Comparison of ENCODE assay signal across 31 cellular contexts in genomic region chr20:62765021-62765420, GRCh38. TPM values are rescaled to one million over a fixed set of nuclear protein-coding genes. Genes with fewer than 3 reads are reported as not detected.
DNase-seq lines count a peak whose midpoint lies in the region; ATAC-seq, FAIRE-seq and TF ChIP-seq lines count a peak whose summit lies in the region.
"Had no signal": no experiment of that assay in that cellular context is flagged by ENCODE, and none has a peak within 500 bp of the region (broad histone marks: within the 10 kb centered on the region; RNA-seq: fewer than 3 reads in every experiment).

No MANE protein-coding gene starts in this region.

- peaks cover 48 to 94% of the 10 kb centered on the region in 2 experiments for H3K27me3 ChIP-seq in HepG2 (ENCODE audit: control insufficient read depth in 1 of 2, insufficient read depth in 2 of 2, low read length in 2 of 2)
- H3K27me3 ChIP-seq in right lobe of liver, result no peaks in the 10 kb centered on the region
- H3K27me3 ChIP-seq: colonic mucosa had no signal

- POLR2A ChIA-PET in HepG2 (lab: Yijun Ruan, JAX) (no interaction called here), RWPE1 (lab: Yijun Ruan, JAX; ENCODE audit: low non-redundant PET) (no interaction called here)

- in situ Hi-C loops in HepG2 (cut with HindIII; ENCODE audit: extremely low pct_ligation_motif_present, low pct_unique_long_range_greater_than_20kb), result no loop called here

- TF ChIP-seq RAD21 in HepG2 (CRISPR knock-in tag; IDR thresholded peaks at IDR 0.05), result no peak

- no peak for TF ChIP-seq EP300 in HepG2 (IDR thresholded peaks at IDR 0.05; ENCODE audit: low read depth in 2 of 2, low read length in 2 of 2)
- no peak for TF ChIP-seq EP300 in HepG2 (CRISPR knock-in tag; IDR thresholded peaks at IDR 0.05; ENCODE audit: borderline replicate concordance)

- H3K36me3 Mint-ChIP-seq in mesothelial cell of epicardium, result no peaks in the 10 kb centered on the region
- H3K36me3 Mint-ChIP-seq: activated naive CD8-positive, alpha-beta T cell; CD8-positive, alpha-beta T cell; immature natural killer cell; stimulated activated naive B cell treated with anti-CD40 and anti-IgM and Interleukin-4, amounts not matched to agents 10 μg/mL and 1 μg/mL and 100 μg/mL, for 72 hours had no signal

- CTCF ChIA-PET in HepG2 (lab: Yijun Ruan, JAX; ENCODE audit: low intra/inter-chr PET ratio, low total read pairs) (no interaction called here), RWPE1 (lab: Yijun Ruan, JAX) (interaction anchor here (1.7 kb wide), 2 partner anchors 26 to 43 kb away, joined by 6 to 8 read pairs; no protein-coding TSS in a partner anchor)

- TF ChIP-seq CTCF in HepG2 (CRISPR knock-in tag; IDR thresholded peaks at IDR 0.05), result no peak
- TF ChIP-seq CTCF in right lobe of liver (IDR thresholded peaks at IDR 0.05), result no peak
- TF ChIP-seq CTCF in RWPE1 (conservative IDR thresholded peaks at IDR 0.05; ENCODE audit: low read depth), result no peak
- TF ChIP-seq CTCF in mesothelial cell of epicardium (IDR thresholded peaks at IDR 0.05; ENCODE audit: unreplicated experiment), result no peak

- peak; percentile 57 for ATAC-seq in HepG2
- no peak for ATAC-seq in right lobe of liver
- ATAC-seq in HG02973 (IDR thresholded peaks at IDR 0.05; ENCODE audit: unreplicated experiment), result no peak
- no peak for ATAC-seq in GM21390 (IDR thresholded peaks at IDR 0.05; ENCODE audit: unreplicated experiment)
- ATAC-seq: CD8-positive, alpha-beta T cell; left lobe of liver; stimulated activated naive B cell treated with anti-CD40 and anti-IgM and Interleukin-4, amounts not matched to agents 10 μg/mL and 1 μg/mL and 100 μg/mL, for 72 hours had no signal

- H3K9ac ChIP-seq in HepG2 (ENCODE audit: insufficient read depth, low read depth, low read length), result no peak overlapping the region
- H3K9ac ChIP-seq: KMS-11 had no signal

- no peaks in the 10 kb centered on the region for H3K79me2 ChIP-seq in HepG2 (ENCODE audit: insufficient read depth, low read length)

- no peak for DNase-seq in HepG2 (ENCODE audit: low spot score)
- DNase-seq in right lobe of liver, result no peak
- no peak for DNase-seq in RWPE1 (ENCODE audit: low spot score)
- DNase-seq in mesothelial cell of epicardium (ENCODE audit: low spot score in 2 of 2, unreplicated experiment in 2 of 2), result no peak
- DNase-seq in NCI-H187 (lab: John Stamatoyannopoulos, UW), result no peak
- DNase-seq: activated CD4-positive, alpha-beta T cell treated with anti-CD3 and anti-CD28 coated beads for 4 hours; activated CD8-positive, alpha-beta memory T cell treated with anti-CD3 and anti-CD28 coated beads for 24 hours; activated T-cell treated with anti-CD3 and anti-CD28 coated beads for 4 hours; colonic mucosa; effector CD8-positive, alpha-beta T cell; GOT3; hypothalamus; immature natural killer cell; NCI-H1436; NCI-H2107; NCI-H345; stimulated activated CD4-positive, alpha-beta T cell treated with anti-CD3 and anti-CD28 coated beads, Interleukin-15, amount 100 ng/mL, for 24 hours; stimulated activated naive B cell treated with anti-CD40 and anti-IgM and Interleukin-4, amounts not matched to agents 10 μg/mL and 1 μg/mL and 100 μg/mL, for 72 hours had no signal

- TF ChIP-seq POLR2A in HepG2 (IDR thresholded peaks at IDR 0.05; ENCODE audit: insufficient read depth in 1 of 2, low read depth in 2 of 2, low read length in 2 of 2), result no peak
- TF ChIP-seq POLR2A in right lobe of liver (IDR thresholded peaks at IDR 0.05), result no peak

- H3K36me3 ChIP-seq in HepG2 (replicated peaks in 1 of 2; ENCODE audit: control insufficient read depth in 1 of 2, insufficient read depth in 2 of 2, low read length in 2 of 2), result no peaks in the 10 kb centered on the region
- H3K36me3 ChIP-seq in right lobe of liver, result no peaks in the 10 kb centered on the region
- H3K36me3 ChIP-seq: colonic mucosa, neutrophil had no signal

- BruUV-seq in HepG2 (replicated peaks; lab: Mats Ljungman, UMichigan), result no TSS peak

- H3K4me1 ChIP-seq in HepG2 (ENCODE audit: insufficient read depth, low read length) (no peaks in the 10 kb centered on the region), right lobe of liver (peaks cover 0 to 11% (median 3%) of the 10 kb centered on the region in 4 donors)
- H3K4me1 ChIP-seq: colonic mucosa had no signal

- H3K27ac ChIP-seq in HepG2 (ENCODE audit: extremely low read length, insufficient read depth, low read length), result no peak overlapping the region
- H3K27ac ChIP-seq in right lobe of liver, result no peak overlapping the region
- H3K27ac ChIP-seq in RWPE1, result peak overlapping the region; percentile 65
- H3K27ac ChIP-seq: colonic mucosa, KMS-11, neutrophil had no signal

- no peaks in the 10 kb centered on the region for H3K27me3 Mint-ChIP-seq in mesothelial cell of epicardium (ENCODE audit: low read depth)
- H3K27me3 Mint-ChIP-seq: activated naive CD8-positive, alpha-beta T cell had no signal

- no peaks in the 10 kb centered on the region for H3K9me3 Mint-ChIP-seq in mesothelial cell of epicardium
- H3K9me3 Mint-ChIP-seq: CD8-positive, alpha-beta T cell; immature natural killer cell; memory B cell; stimulated activated naive B cell treated with anti-CD40 and anti-IgM and Interleukin-4, amounts not matched to agents 10 μg/mL and 1 μg/mL and 100 μg/mL, for 72 hours had no signal

- H3K9me3 ChIP-seq in HepG2 (ENCODE audit: low read length) (no peaks in the 10 kb centered on the region), right lobe of liver (no peaks in the 10 kb centered on the region)
- H3K9me3 ChIP-seq: colonic mucosa, neutrophil had no signal

- intact Hi-C loops in HepG2 (cut with micrococcal nuclease; ENCODE audit: unreplicated experiment), result no loop called here
- intact Hi-C loops in right lobe of liver (cut with DNase I), result no loop called here

- peaks cover 3% of the 10 kb centered on the region; the same call in 1 of the 2 replicates for H4K20me1 ChIP-seq in HepG2 (ENCODE audit: insufficient read depth, low read length)

- H3K4me1 Mint-ChIP-seq in mesothelial cell of epicardium, result peaks cover 67% of the 10 kb centered on the region
- H3K4me1 Mint-ChIP-seq: immature natural killer cell had no signal

- H3K4me2 ChIP-seq in HepG2 (ENCODE audit: low read depth, low read length), result no peak overlapping the region
- H3K4me2 ChIP-seq: KMS-11 had no signal

- peak overlapping the region; percentile 87 for H3K27ac Mint-ChIP-seq in mesothelial cell of epicardium
- H3K27ac Mint-ChIP-seq: activated naive CD8-positive, alpha-beta T cell; CD8-positive, alpha-beta T cell; immature natural killer cell; memory B cell; progenitor cell of endocrine pancreas; stimulated activated naive B cell treated with anti-CD40 and anti-IgM and Interleukin-4, amounts not matched to agents 10 μg/mL and 1 μg/mL and 100 μg/mL, for 72 hours had no signal

- H3K4me3 Mint-ChIP-seq in mesothelial cell of epicardium, result no peak overlapping the region
- H3K4me3 Mint-ChIP-seq: activated naive CD8-positive, alpha-beta T cell; CD8-positive, alpha-beta T cell; immature natural killer cell; memory B cell; stimulated activated naive B cell treated with anti-CD40 and anti-IgM and Interleukin-4, amounts not matched to agents 10 μg/mL and 1 μg/mL and 100 μg/mL, for 72 hours had no signal

- H3K4me3 ChIP-seq in HepG2 (replicated peaks in 1 of 3; ENCODE audit: insufficient read depth in 1 of 3, low read depth in 2 of 3, low read length in 3 of 3) (no peak overlapping the region), right lobe of liver (no peak overlapping the region)
- H3K4me3 ChIP-seq: colonic mucosa had no signal

- no peak overlapping the region for H2AFZ ChIP-seq in HepG2 (ENCODE audit: low read length)

- FAIRE-seq in HepG2 (lab: Jason Lieb, UNC), result no peak
- FAIRE-seq: astrocyte, GM18507 had no signal

- 10% methylated on average over 6 of the region's 6 CpGs for WGBS in HepG2 (ENCODE audit: low lambda C conversion rate)
- 100% methylated on average over 1 of the region's 6 CpGs for WGBS in right lobe of liver (ENCODE audit: insufficient coverage, low coverage, low lambda C conversion rate, missing lambda C conversion rate)

RNA-seq across cellular contexts. Expression of gene MRGBP, which starts 31.3 kb away (rescaled TPM):
- 34.8 and 35.9 TPM in 2 replicates for total RNA-seq in HepG2 (2016; rRNA removed; fragmentation: Illumina TruSeq; extraction: Trizol)
- 79.0 and 80.7 TPM in 2 replicates for total RNA-seq in HepG2 (2016; cell fraction: cytosol; rRNA removed; fragmentation: Illumina TruSeq; extraction: Trizol; ENCODE audit: low read depth)
- 31.8 and 38.7 TPM in 2 replicates for total RNA-seq in HepG2 (2016; cell fraction: insoluble cytoplasmic fraction; rRNA removed; fragmentation: Illumina TruSeq; extraction: Trizol)
- 96.7 and 98.0 TPM in 2 replicates for total RNA-seq in HepG2 (2016; cell fraction: membrane; rRNA removed; fragmentation: Illumina TruSeq; extraction: Trizol)
- 17.0 and 18.5 TPM in 2 replicates for total RNA-seq in HepG2 (2016; cell fraction: nucleus; rRNA removed; fragmentation: Illumina TruSeq; extraction: Trizol)
- 31.6 and 34.2 TPM in 2 replicates for polyA plus RNA-seq in HepG2 (2011; rRNA removed)
- polyA plus RNA-seq in HepG2 (2011; cell fraction: cytosol; rRNA removed), result 30.7 and 37.2 TPM in 2 replicates
- polyA plus RNA-seq in HepG2 (2011; cell fraction: nucleus; rRNA removed), result 29.7 and 36.4 TPM in 2 replicates
- polyA plus RNA-seq in HepG2 (2012), result 21.6 and 23.1 TPM in 2 replicates
- 88.5 and 96.5 TPM in 2 replicates for polyA plus RNA-seq in HepG2 (2016; cell fraction: cytosol; fragmentation: Illumina TruSeq; extraction: Trizol; ENCODE audit: low read depth)
- polyA plus RNA-seq in HepG2 (2016; cell fraction: insoluble cytoplasmic fraction; fragmentation: Illumina TruSeq; extraction: Trizol; ENCODE audit: low read depth), result 34.9 and 39.2 TPM in 2 replicates
- polyA plus RNA-seq in HepG2 (2016; cell fraction: membrane; fragmentation: Illumina TruSeq; extraction: Trizol; ENCODE audit: low read depth), result 88.7 and 90.6 TPM in 2 replicates
- polyA plus RNA-seq in HepG2 (2016; cell fraction: nucleus; fragmentation: Illumina TruSeq; extraction: Trizol; ENCODE audit: insufficient read depth, low read depth), result 40.3 and 42.7 TPM in 2 replicates
- 21.2 and 36.8 TPM in 2 replicates for polyA minus RNA-seq in HepG2 (2011; rRNA and poly(A)+ RNA removed; ENCODE audit: low replicate concordance)
- 12.7 and 13.0 TPM in 2 replicates for polyA minus RNA-seq in HepG2 (2011; cell fraction: cytosol; rRNA and poly(A)+ RNA removed)
- polyA minus RNA-seq in HepG2 (2011; cell fraction: nucleus; rRNA and poly(A)+ RNA removed), result 10.2 and 10.9 TPM in 2 replicates
- total RNA-seq in right lobe of liver, result 1 to 10 TPM; 3.3 to 8.0 (median 5.3) TPM
- total RNA-seq in mesothelial cell of epicardium, result 18.4 to 20.8 TPM (median 20.4 TPM) in 3 replicates

RNA-seq across cellular contexts. Expression of gene OGFR, which starts 39.6 kb away (rescaled TPM):
- 68.3 and 81.8 TPM in 2 replicates for total RNA-seq in HepG2 (2016; rRNA removed; fragmentation: Illumina TruSeq; extraction: Trizol)
- total RNA-seq in HepG2 (2016; cell fraction: cytosol; rRNA removed; fragmentation: Illumina TruSeq; extraction: Trizol; ENCODE audit: low read depth), result 6.3 and 8.7 TPM in 2 replicates
- 58.8 and 84.2 TPM in 2 replicates for total RNA-seq in HepG2 (2016; cell fraction: insoluble cytoplasmic fraction; rRNA removed; fragmentation: Illumina TruSeq; extraction: Trizol)
- total RNA-seq in HepG2 (2016; cell fraction: membrane; rRNA removed; fragmentation: Illumina TruSeq; extraction: Trizol), result 20.8 and 24.4 TPM in 2 replicates
- total RNA-seq in HepG2 (2016; cell fraction: nucleus; rRNA removed; fragmentation: Illumina TruSeq; extraction: Trizol), result 33.8 and 41.3 TPM in 2 replicates
- 47.7 and 62.2 TPM in 2 replicates for polyA plus RNA-seq in HepG2 (2011; rRNA removed)
- 58.6 and 82.5 TPM in 2 replicates for polyA plus RNA-seq in HepG2 (2011; cell fraction: cytosol; rRNA removed)
- polyA plus RNA-seq in HepG2 (2011; cell fraction: nucleus; rRNA removed), result 105 and 121 TPM in 2 replicates
- 34.0 and 38.1 TPM in 2 replicates for polyA plus RNA-seq in HepG2 (2012)
- polyA plus RNA-seq in HepG2 (2016; cell fraction: cytosol; fragmentation: Illumina TruSeq; extraction: Trizol; ENCODE audit: low read depth), result 4.2 and 4.7 TPM in 2 replicates
- 68.1 and 77.5 TPM in 2 replicates for polyA plus RNA-seq in HepG2 (2016; cell fraction: insoluble cytoplasmic fraction; fragmentation: Illumina TruSeq; extraction: Trizol; ENCODE audit: low read depth)
- 11.5 and 14.2 TPM in 2 replicates for polyA plus RNA-seq in HepG2 (2016; cell fraction: membrane; fragmentation: Illumina TruSeq; extraction: Trizol; ENCODE audit: low read depth)
- 103 and 104 TPM in 2 replicates for polyA plus RNA-seq in HepG2 (2016; cell fraction: nucleus; fragmentation: Illumina TruSeq; extraction: Trizol; ENCODE audit: insufficient read depth, low read depth)
- polyA minus RNA-seq in HepG2 (2011; rRNA and poly(A)+ RNA removed; ENCODE audit: low replicate concordance), result 38.5 and 45.1 TPM in 2 replicates
- polyA minus RNA-seq in HepG2 (2011; cell fraction: cytosol; rRNA and poly(A)+ RNA removed), result 39.4 and 42.5 TPM in 2 replicates
- 15.1 and 20.0 TPM in 2 replicates for polyA minus RNA-seq in HepG2 (2011; cell fraction: nucleus; rRNA and poly(A)+ RNA removed)
- 10 to 100 TPM; 40.7 to 48.1 (median 47.0) TPM for total RNA-seq in right lobe of liver
- 56.2 to 58.4 TPM (median 56.5 TPM) in 3 replicates for total RNA-seq in mesothelial cell of epicardium

RNA-seq across cellular contexts. Expression of gene COL9A3, which starts 51.8 kb away (rescaled TPM):
- 53.3 and 204 TPM in 2 replicates for total RNA-seq in HepG2 (2016; rRNA removed; fragmentation: Illumina TruSeq; extraction: Trizol)
- 13.9 and 15.8 TPM in 2 replicates for total RNA-seq in HepG2 (2016; cell fraction: cytosol; rRNA removed; fragmentation: Illumina TruSeq; extraction: Trizol; ENCODE audit: low read depth)
- total RNA-seq in HepG2 (2016; cell fraction: insoluble cytoplasmic fraction; rRNA removed; fragmentation: Illumina TruSeq; extraction: Trizol), result 48.0 and 215 TPM in 2 replicates
- 19.3 and 20.8 TPM in 2 replicates for total RNA-seq in HepG2 (2016; cell fraction: membrane; rRNA removed; fragmentation: Illumina TruSeq; extraction: Trizol)
- 216 and 254 TPM in 2 replicates for total RNA-seq in HepG2 (2016; cell fraction: nucleus; rRNA removed; fragmentation: Illumina TruSeq; extraction: Trizol)
- polyA plus RNA-seq in HepG2 (2011; rRNA removed), result 155 and 175 TPM in 2 replicates
- 84.5 and 113 TPM in 2 replicates for polyA plus RNA-seq in HepG2 (2011; cell fraction: cytosol; rRNA removed)
- 1,291 and 1,782 TPM in 2 replicates for polyA plus RNA-seq in HepG2 (2011; cell fraction: nucleus; rRNA removed)
- polyA plus RNA-seq in HepG2 (2012), result 79.9 and 172 TPM in 2 replicates
- polyA plus RNA-seq in HepG2 (2016; cell fraction: cytosol; fragmentation: Illumina TruSeq; extraction: Trizol; ENCODE audit: low read depth), result 9.2 and 9.5 TPM in 2 replicates
- polyA plus RNA-seq in HepG2 (2016; cell fraction: insoluble cytoplasmic fraction; fragmentation: Illumina TruSeq; extraction: Trizol; ENCODE audit: low read depth), result 55.1 and 66.2 TPM in 2 replicates
- polyA plus RNA-seq in HepG2 (2016; cell fraction: membrane; fragmentation: Illumina TruSeq; extraction: Trizol; ENCODE audit: low read depth), result 17.0 and 20.1 TPM in 2 replicates
- 637 and 662 TPM in 2 replicates for polyA plus RNA-seq in HepG2 (2016; cell fraction: nucleus; fragmentation: Illumina TruSeq; extraction: Trizol; ENCODE audit: insufficient read depth, low read depth)
- 5.1 and 12.2 TPM in 2 replicates for polyA minus RNA-seq in HepG2 (2011; rRNA and poly(A)+ RNA removed; ENCODE audit: low replicate concordance)
- polyA minus RNA-seq in HepG2 (2011; cell fraction: cytosol; rRNA and poly(A)+ RNA removed), result 23.0 and 25.3 TPM in 2 replicates
- polyA minus RNA-seq in HepG2 (2011; cell fraction: nucleus; rRNA and poly(A)+ RNA removed), result 56.8 and 67.0 TPM in 2 replicates
- total RNA-seq in right lobe of liver, result 1 to 10 TPM; 1.5 to 7.6 (median 3.5) TPM
- total RNA-seq in mesothelial cell of epicardium, result 573 to 576 TPM (median 576 TPM) in 3 replicates
- total RNA-seq: CD8-positive, alpha-beta T cell had no signal

RNA-seq across cellular contexts. Expression of gene NTSR1, which starts 56.4 kb away (rescaled TPM):
- total RNA-seq in HepG2 (2016; rRNA removed; fragmentation: Illumina TruSeq; extraction: Trizol), result 0.09 TPM in 1 of 2 replicates, not detected in the other
- total RNA-seq in HepG2 (2016; cell fraction: cytosol; rRNA removed; fragmentation: Illumina TruSeq; extraction: Trizol; ENCODE audit: low read depth), result not detected in 2 replicates
- total RNA-seq in HepG2 (2016; cell fraction: insoluble cytoplasmic fraction; rRNA removed; fragmentation: Illumina TruSeq; extraction: Trizol), result 0.04 TPM in 1 of 2 replicates, not detected in the other
- total RNA-seq in HepG2 (2016; cell fraction: membrane; rRNA removed; fragmentation: Illumina TruSeq; extraction: Trizol), result 0.09 TPM in 1 of 2 replicates, not detected in the other
- 0.12 TPM in 1 of 2 replicates, not detected in the other for total RNA-seq in HepG2 (2016; cell fraction: nucleus; rRNA removed; fragmentation: Illumina TruSeq; extraction: Trizol)
- polyA plus RNA-seq in HepG2 (2011; rRNA removed), result 0.12 and 0.17 TPM in 2 replicates
- 0.09 and 0.12 TPM in 2 replicates for polyA plus RNA-seq in HepG2 (2011; cell fraction: cytosol; rRNA removed)
- polyA plus RNA-seq in HepG2 (2011; cell fraction: nucleus; rRNA removed), result 0.38 and 0.51 TPM in 2 replicates
- 0.09 and 0.19 TPM in 2 replicates for polyA plus RNA-seq in HepG2 (2012)
- not detected in 2 replicates for polyA plus RNA-seq in HepG2 (2016; cell fraction: cytosol; fragmentation: Illumina TruSeq; extraction: Trizol; ENCODE audit: low read depth)
- 0.08 TPM in 1 of 2 replicates, not detected in the other for polyA plus RNA-seq in HepG2 (2016; cell fraction: insoluble cytoplasmic fraction; fragmentation: Illumina TruSeq; extraction: Trizol; ENCODE audit: low read depth)
- polyA plus RNA-seq in HepG2 (2016; cell fraction: membrane; fragmentation: Illumina TruSeq; extraction: Trizol; ENCODE audit: low read depth), result 0.05 TPM in 1 of 2 replicates, not detected in the other
- polyA plus RNA-seq in HepG2 (2016; cell fraction: nucleus; fragmentation: Illumina TruSeq; extraction: Trizol; ENCODE audit: insufficient read depth, low read depth), result 0.35 and 0.41 TPM in 2 replicates
- polyA minus RNA-seq in HepG2 (2011; rRNA and poly(A)+ RNA removed; ENCODE audit: low replicate concordance), result 0.24 TPM in 1 of 2 replicates, not detected in the other
- polyA minus RNA-seq in HepG2 (2011; cell fraction: cytosol; rRNA and poly(A)+ RNA removed), result not detected in 2 replicates
- 0.12 and 0.13 TPM in 2 replicates for polyA minus RNA-seq in HepG2 (2011; cell fraction: nucleus; rRNA and poly(A)+ RNA removed)
- under 1 TPM in 4 of 6 experiments, not detected in 2; 0.04 to 0.74 (median 0.09) TPM for total RNA-seq in right lobe of liver
- total RNA-seq in mesothelial cell of epicardium, result 0.36 to 0.71 TPM (median 0.54 TPM) in 3 replicates
- total RNA-seq: CD8-positive, alpha-beta T cell; epithelial cell of proximal tubule; progenitor cell of endocrine pancreas; ureter had no signal
- polyA plus RNA-seq: immature natural killer cell had no signal
